In the genomic region with DNA sequence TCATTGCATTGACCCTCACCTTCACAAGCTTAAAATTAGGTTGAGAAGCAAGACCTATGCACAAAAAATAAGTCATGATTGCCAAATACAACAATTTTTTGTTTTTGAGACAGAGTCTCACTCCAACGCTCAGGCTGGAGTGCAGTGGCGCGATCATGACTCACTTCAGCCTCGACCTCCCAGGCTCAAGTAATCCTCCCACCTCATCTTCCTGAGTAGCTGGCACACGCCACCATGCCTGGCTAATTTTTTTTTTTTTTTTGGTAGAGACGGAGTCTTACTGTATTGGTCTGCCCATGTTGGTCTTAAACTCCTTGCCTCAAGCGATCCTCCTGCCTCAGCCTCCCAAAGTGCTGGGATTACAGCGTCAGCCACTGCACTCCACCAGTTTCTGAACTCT, we compare ENCODE assay signal across 1 cellular context.
A peak's percentile ranks its signal among the peaks of the same experiment; 100 is the strongest.
TF ChIP-seq lines count a peak whose summit lies in the region.

No MANE protein-coding gene starts in this region.

TF ChIP-seq in HEK293, 187 proteins besides CTCF, POLR2A, EP300 and RAD21 (continued from another document):
- TF ChIP-seq, protein P1, sequence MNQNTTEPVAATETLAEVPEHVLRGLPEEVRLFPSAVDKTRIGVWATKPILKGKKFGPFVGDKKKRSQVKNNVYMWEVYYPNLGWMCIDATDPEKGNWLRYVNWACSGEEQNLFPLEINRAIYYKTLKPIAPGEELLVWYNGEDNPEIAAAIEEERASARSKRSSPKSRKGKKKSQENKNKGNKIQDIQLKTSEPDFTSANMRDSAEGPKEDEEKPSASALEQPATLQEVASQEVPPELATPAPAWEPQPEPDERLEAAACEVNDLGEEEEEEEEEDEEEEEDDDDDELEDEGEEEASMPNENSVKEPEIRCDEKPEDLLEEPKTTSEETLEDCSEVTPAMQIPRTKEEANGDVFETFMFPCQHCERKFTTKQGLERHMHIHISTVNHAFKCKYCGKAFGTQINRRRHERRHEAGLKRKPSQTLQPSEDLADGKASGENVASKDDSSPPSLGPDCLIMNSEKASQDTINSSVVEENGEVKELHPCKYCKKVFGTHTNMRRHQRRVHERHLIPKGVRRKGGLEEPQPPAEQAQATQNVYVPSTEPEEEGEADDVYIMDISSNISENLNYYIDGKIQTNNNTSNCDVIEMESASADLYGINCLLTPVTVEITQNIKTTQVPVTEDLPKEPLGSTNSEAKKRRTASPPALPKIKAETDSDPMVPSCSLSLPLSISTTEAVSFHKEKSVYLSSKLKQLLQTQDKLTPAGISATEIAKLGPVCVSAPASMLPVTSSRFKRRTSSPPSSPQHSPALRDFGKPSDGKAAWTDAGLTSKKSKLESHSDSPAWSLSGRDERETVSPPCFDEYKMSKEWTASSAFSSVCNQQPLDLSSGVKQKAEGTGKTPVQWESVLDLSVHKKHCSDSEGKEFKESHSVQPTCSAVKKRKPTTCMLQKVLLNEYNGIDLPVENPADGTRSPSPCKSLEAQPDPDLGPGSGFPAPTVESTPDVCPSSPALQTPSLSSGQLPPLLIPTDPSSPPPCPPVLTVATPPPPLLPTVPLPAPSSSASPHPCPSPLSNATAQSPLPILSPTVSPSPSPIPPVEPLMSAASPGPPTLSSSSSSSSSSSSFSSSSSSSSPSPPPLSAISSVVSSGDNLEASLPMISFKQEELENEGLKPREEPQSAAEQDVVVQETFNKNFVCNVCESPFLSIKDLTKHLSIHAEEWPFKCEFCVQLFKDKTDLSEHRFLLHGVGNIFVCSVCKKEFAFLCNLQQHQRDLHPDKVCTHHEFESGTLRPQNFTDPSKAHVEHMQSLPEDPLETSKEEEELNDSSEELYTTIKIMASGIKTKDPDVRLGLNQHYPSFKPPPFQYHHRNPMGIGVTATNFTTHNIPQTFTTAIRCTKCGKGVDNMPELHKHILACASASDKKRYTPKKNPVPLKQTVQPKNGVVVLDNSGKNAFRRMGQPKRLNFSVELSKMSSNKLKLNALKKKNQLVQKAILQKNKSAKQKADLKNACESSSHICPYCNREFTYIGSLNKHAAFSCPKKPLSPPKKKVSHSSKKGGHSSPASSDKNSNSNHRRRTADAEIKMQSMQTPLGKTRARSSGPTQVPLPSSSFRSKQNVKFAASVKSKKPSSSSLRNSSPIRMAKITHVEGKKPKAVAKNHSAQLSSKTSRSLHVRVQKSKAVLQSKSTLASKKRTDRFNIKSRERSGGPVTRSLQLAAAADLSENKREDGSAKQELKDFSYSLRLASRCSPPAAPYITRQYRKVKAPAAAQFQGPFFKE (tag by site-specific recombination; IDR thresholded peaks at IDR 0.05; ENCODE audit: borderline replicate concordance), result no peak
- TF ChIP-seq GLIS2 (tag by site-specific recombination; IDR thresholded peaks at IDR 0.05) (peak; percentile 20; the same call in 1 of the 2 replicates), KLF16 (tag by site-specific recombination; IDR thresholded peaks at IDR 0.05) (no peak), ZNF350 (tag by site-specific recombination; IDR thresholded peaks at IDR 0.05) (no peak), ZNF175 (tag by site-specific recombination; IDR thresholded peaks at IDR 0.05) (no peak), ZNF600 (tag by site-specific recombination; IDR thresholded peaks at IDR 0.05) (peak; percentile 56; the same call in 1 of the 2 replicates), ZNF473 (tag by site-specific recombination; IDR thresholded peaks at IDR 0.05) (no peak), OSR2 (tag by site-specific recombination; IDR thresholded peaks at IDR 0.05) (peak; percentile 73), ZNF624 (tag by site-specific recombination; IDR thresholded peaks at IDR 0.05) (no peak), ZSCAN16 (tag by site-specific recombination; IDR thresholded peaks at IDR 0.05) (no peak), ZNF785 (tag by site-specific recombination; IDR thresholded peaks at IDR 0.05) (no peak), SP2 (tag by site-specific recombination; IDR thresholded peaks at IDR 0.05) (no peak), SALL2 (tag by site-specific recombination; IDR thresholded peaks at IDR 0.05; ENCODE audit: borderline replicate concordance) (no peak), ZNF626 (tag by site-specific recombination; IDR thresholded peaks at IDR 0.05) (no peak), HOXC10 (CRISPR knock-in tag; IDR thresholded peaks at IDR 0.05) (no peak), ZNF19 (tag by site-specific recombination; IDR thresholded peaks at IDR 0.05; ENCODE audit: low read depth) (no peak)
- TF ChIP-seq, protein P2, sequence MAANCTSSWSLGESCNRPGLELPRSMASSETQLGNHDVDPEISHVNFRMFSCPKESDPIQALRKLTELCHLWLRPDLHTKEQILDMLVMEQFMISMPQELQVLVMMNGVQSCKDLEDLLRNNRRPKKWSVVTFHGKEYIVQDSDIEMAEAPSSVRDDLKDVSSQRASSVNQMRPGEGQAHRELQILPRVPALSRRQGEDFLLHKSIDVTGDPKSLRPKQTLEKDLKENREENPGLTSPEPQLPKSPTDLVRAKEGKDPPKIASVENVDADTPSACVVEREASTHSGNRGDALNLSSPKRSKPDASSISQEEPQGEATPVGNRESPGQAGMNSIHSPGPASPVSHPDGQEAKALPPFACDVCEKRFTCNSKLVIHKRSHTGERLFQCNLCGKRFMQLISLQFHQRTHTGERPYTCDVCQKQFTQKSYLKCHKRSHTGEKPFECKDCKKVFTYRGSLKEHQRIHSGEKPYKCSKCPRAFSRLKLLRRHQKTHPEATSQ (tag by site-specific recombination; IDR thresholded peaks at IDR 0.05), result 0 out of 2 replicates have a peak, but pooled peaks have one; percentile 40
- TF ChIP-seq, protein P3, sequence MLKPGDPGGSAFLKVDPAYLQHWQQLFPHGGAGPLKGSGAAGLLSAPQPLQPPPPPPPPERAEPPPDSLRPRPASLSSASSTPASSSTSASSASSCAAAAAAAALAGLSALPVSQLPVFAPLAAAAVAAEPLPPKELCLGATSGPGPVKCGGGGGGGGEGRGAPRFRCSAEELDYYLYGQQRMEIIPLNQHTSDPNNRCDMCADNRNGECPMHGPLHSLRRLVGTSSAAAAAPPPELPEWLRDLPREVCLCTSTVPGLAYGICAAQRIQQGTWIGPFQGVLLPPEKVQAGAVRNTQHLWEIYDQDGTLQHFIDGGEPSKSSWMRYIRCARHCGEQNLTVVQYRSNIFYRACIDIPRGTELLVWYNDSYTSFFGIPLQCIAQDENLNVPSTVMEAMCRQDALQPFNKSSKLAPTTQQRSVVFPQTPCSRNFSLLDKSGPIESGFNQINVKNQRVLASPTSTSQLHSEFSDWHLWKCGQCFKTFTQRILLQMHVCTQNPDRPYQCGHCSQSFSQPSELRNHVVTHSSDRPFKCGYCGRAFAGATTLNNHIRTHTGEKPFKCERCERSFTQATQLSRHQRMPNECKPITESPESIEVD (tag by site-specific recombination; IDR thresholded peaks at IDR 0.05), result 0 out of 2 replicates have a peak, but pooled peaks have one; percentile 2
